In the genomic region with DNA sequence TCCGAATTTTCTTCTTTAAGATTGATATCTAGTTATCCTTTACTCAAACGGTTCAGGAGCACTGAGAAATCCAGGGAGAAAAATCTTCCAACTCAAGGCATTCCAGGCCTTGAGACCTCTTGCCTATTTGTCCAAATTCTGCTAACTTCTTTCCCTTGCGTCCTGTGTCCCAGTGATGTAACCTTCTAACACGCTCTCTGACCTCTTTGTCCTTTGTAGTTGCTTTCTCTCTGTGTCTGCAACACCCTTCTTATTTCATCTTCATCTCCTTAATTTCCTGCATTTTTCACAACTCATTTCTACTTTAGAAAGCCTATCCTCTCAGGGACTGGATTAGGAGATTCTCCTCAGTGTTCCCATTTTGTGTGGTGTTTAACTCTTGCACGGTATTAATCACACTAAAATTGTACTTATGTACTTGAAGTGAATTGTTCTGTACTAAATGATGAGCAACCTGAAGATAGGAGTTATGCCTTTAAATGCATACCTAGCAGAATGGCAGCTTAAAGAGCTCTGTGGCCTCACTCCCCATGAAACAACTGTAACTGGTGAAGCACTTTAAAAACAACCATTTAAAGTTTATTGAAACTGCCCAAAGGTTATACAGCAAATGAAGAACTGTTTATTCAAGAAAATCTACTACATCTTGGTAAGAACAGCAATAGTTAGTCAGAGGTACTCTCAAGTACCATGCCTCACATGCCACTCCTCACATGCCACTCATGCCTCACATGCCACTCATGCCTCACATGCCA, we compare ENCODE assay signal across 21 cellular contexts. TPM values are rescaled to one million over a fixed set of nuclear protein-coding genes. Genes with fewer than 3 reads are reported as not detected.
DNase-seq lines count a peak whose midpoint lies in the region; ATAC-seq and TF ChIP-seq lines count a peak whose summit lies in the region.
"Had no signal": no experiment of that assay in that cellular context is flagged by ENCODE, and none has a peak within 500 bp of the region (broad histone marks: within the 10 kb centered on the region; RNA-seq: fewer than 3 reads in every experiment).

No MANE protein-coding gene starts in this region.

- no peak overlapping the region for H3K9ac ChIP-seq in HCT116 (ENCODE audit: low read length)
- peak overlapping the region; percentile 32 for H3K9ac ChIP-seq in adipocyte (ENCODE audit: low read length)

- TF ChIP-seq CTCF in HCT116 (IDR thresholded peaks at IDR 0.05 in 2 of 3, conservative IDR thresholded peaks at IDR 0.05 in 1 of 3; ENCODE audit: borderline replicate concordance in 1 of 3, insufficient read depth in 1 of 3, low read depth in 2 of 3, low read length in 2 of 3) (no peak), nephron progenitor cell (IDR thresholded peaks at IDR 0.05) (no peak)

- TF ChIP-seq RAD21 in HCT116 (IDR thresholded peaks at IDR 0.05; ENCODE audit: low read depth) = no peak

- BruUV-seq in HCT116 (replicated peaks; lab: Mats Ljungman, UMichigan) = no TSS peak

- TF ChIP-seq POLR2A in HCT116 (IDR thresholded peaks at IDR 0.05; ENCODE audit: borderline replicate concordance, extremely low read depth, insufficient read depth, insufficient read length) = no peak

- peak overlapping the region; percentile 82 for H3K27ac ChIP-seq in ACC112 (ENCODE audit: low read depth, low read length)
- H3K27ac ChIP-seq in HCT116 (ENCODE audit: low read depth, low read length) = no peak overlapping the region
- H3K27ac ChIP-seq: esophagus squamous epithelium, HL-60 had no signal

- H3K27me3 ChIP-seq in ACC112 (ENCODE audit: insufficient read depth, low read length) (no peaks in the 10 kb centered on the region), HCT116 (ENCODE audit: insufficient read depth, low read length) (no peaks in the 10 kb centered on the region), adipocyte (replicated peaks; ENCODE audit: control insufficient read depth, insufficient read depth, low read length) (no peaks in the 10 kb centered on the region)
- H3K27me3 ChIP-seq: esophagus squamous epithelium, sigmoid colon had no signal

- H3K4me1 ChIP-seq in ACC112 (ENCODE audit: control insufficient read depth, insufficient read depth, low read length, unreplicated experiment) (peaks cover 37% of the 10 kb centered on the region), HCT116 (ENCODE audit: control insufficient read depth in 1 of 2, insufficient read depth in 2 of 2, low read length in 2 of 2) (peaks cover 8 to 27% of the 10 kb centered on the region in 2 experiments; a peak in 3 of 4 replicates), adipocyte (ENCODE audit: control insufficient read depth, insufficient read depth, low read length) (peaks cover 45% of the 10 kb centered on the region)

- ATAC-seq in HCT116 = no peak
- no peak for ATAC-seq in HG02981 (IDR thresholded peaks at IDR 0.05; ENCODE audit: unreplicated experiment)
- ATAC-seq in HG02623 (IDR thresholded peaks at IDR 0.05; ENCODE audit: unreplicated experiment) = no peak
- ATAC-seq: activated naive CD8-positive, alpha-beta T cell treated with anti-CD3 and anti-CD28 coated beads, Interleukin-2, amount 50 U/mL, for 24 hours; stimulated activated memory B cell treated with anti-CD40 and anti-IgM and Interleukin-4, amounts not matched to agents 10 μg/mL and 1 μg/mL and 100 μg/mL, for 72 hours had no signal

- H2AFZ ChIP-seq in ACC112 (ENCODE audit: low read length, unreplicated experiment) (no peak overlapping the region), HCT116 (ENCODE audit: low read depth, low read length, poor library complexity, severe bottlenecking) (no peak overlapping the region)

- H3K4me3 ChIP-seq in ACC112 (ENCODE audit: low read depth, low read length) (no peak overlapping the region), HCT116 (replicated peaks in 1 of 2; ENCODE audit: low read depth in 1 of 2, low read length in 2 of 2) (no peak overlapping the region), adipocyte (ENCODE audit: low read length) (no peak overlapping the region)
- H3K4me3 ChIP-seq: esophagus squamous epithelium, HAP-1, sigmoid colon had no signal

- H3K9me2 ChIP-seq in HCT116 (ENCODE audit: insufficient read depth) = no peaks in the 10 kb centered on the region

- H3K36me3 Mint-ChIP-seq in nephron progenitor cell (ENCODE audit: low read depth) = no peaks in the 10 kb centered on the region
- H3K36me3 Mint-ChIP-seq: stimulated activated memory B cell treated with anti-CD40 and anti-IgM and Interleukin-4, amounts not matched to agents 10 μg/mL and 1 μg/mL and 100 μg/mL, for 72 hours had no signal

- POLR2A ChIA-PET in HCT116 (lab: Charles Lee) = no interaction called here

- H3K4me1 Mint-ChIP-seq in nephron progenitor cell = peaks cover 39% of the 10 kb centered on the region

- DNase-seq in HCT116 (ENCODE audit: low read depth, low spot score) (no peak), adipocyte (ENCODE audit: low read depth) (peak; percentile 36), iris pigment epithelial cell (ENCODE audit: low read depth) (peak; percentile 73), nephron progenitor cell (no peak), NCI-H187 (lab: John Stamatoyannopoulos, UW) (no peak)
- DNase-seq: activated CD4-positive, alpha-beta T cell treated with anti-CD3 and anti-CD28 coated beads, Interleukin-2, amount 10 ng/mL, durations not matched to agents 7 days and 5 days; activated naive CD8-positive, alpha-beta T cell treated with anti-CD3 and anti-CD28 coated beads, Interleukin-2, amount 50 U/mL, for 24 hours; cortex of kidney; DMS 273 treated with DMSO at 0.1 percent for 48 hours; esophagus squamous epithelium; MM.1S; NCI-H2081 treated with DMSO at 0.1 percent for 48 hours; sigmoid colon had no signal

- intact Hi-C loops in HCT116 (cut with micrococcal nuclease) = loop anchor here (5.0 kb wide), 1 partner anchor 82 kb away; no protein-coding TSS in a partner anchor

- H3K9me3 Mint-ChIP-seq in nephron progenitor cell = no peaks in the 10 kb centered on the region
- H3K9me3 Mint-ChIP-seq: activated naive CD8-positive, alpha-beta T cell treated with anti-CD3 and anti-CD28 coated beads, Interleukin-2, amount 50 U/mL, for 24 hours; stimulated activated memory B cell treated with anti-CD40 and anti-IgM and Interleukin-4, amounts not matched to agents 10 μg/mL and 1 μg/mL and 100 μg/mL, for 72 hours; T-helper 2 cell treated with Interferon-gamma antibody and Interleukin-4, amounts not matched to agents 5 μg/mL and 100 μg/mL, for 36 hours had no signal

- H3K27me3 Mint-ChIP-seq in nephron progenitor cell (ENCODE audit: low read depth, poor library complexity) = peaks cover 12% of the 10 kb centered on the region
- H3K27me3 Mint-ChIP-seq: stimulated activated memory B cell treated with anti-CD40 and anti-IgM and Interleukin-4, amounts not matched to agents 10 μg/mL and 1 μg/mL and 100 μg/mL, for 72 hours had no signal

- peak overlapping the region; percentile 16; the same call in 1 of the 2 replicates for H3K4me2 ChIP-seq in HCT116 (ENCODE audit: low read length)

- no peaks in the 10 kb centered on the region for H3K9me3 ChIP-seq in HCT116 (ENCODE audit: control insufficient read depth in 1 of 2, insufficient read depth in 1 of 2, low read depth in 1 of 2, low read length in 2 of 2)
- H3K9me3 ChIP-seq in adipocyte (ENCODE audit: control insufficient read depth, low read length) = no peaks in the 10 kb centered on the region
- H3K9me3 ChIP-seq: esophagus squamous epithelium, HAP-1, sigmoid colon had no signal

- peaks cover 10% of the 10 kb centered on the region for H3K79me2 ChIP-seq in ACC112 (ENCODE audit: control insufficient read depth, insufficient read depth, low read length, unreplicated experiment)
- H3K79me2 ChIP-seq in HCT116 (ENCODE audit: insufficient read depth, low read length) = no peaks in the 10 kb centered on the region; the same call in 1 of the 2 replicates

- H4K20me1 ChIP-seq in HCT116 (ENCODE audit: insufficient read depth) = no peaks in the 10 kb centered on the region

- CTCF ChIA-PET in HCT116 (lab: Charles Lee) = no interaction called here

- no peak overlapping the region for H3K4me3 Mint-ChIP-seq in nephron progenitor cell
- H3K4me3 Mint-ChIP-seq: activated CD4-positive, alpha-beta T cell treated with anti-CD3 and anti-CD28 coated beads, Interleukin-2, amount 10 ng/mL, durations not matched to agents 7 days and 5 days; activated naive CD8-positive, alpha-beta T cell treated with anti-CD3 and anti-CD28 coated beads, Interleukin-2, amount 50 U/mL, for 24 hours; stimulated activated memory B cell treated with anti-CD40 and anti-IgM and Interleukin-4, amounts not matched to agents 10 μg/mL and 1 μg/mL and 100 μg/mL, for 72 hours; T-helper 2 cell treated with Interferon-gamma antibody and Interleukin-4, amounts not matched to agents 5 μg/mL and 100 μg/mL, for 36 hours had no signal

- H3K36me3 ChIP-seq in ACC112 (ENCODE audit: insufficient read depth, low read length) (peaks cover 25% of the 10 kb centered on the region), HCT116 (ENCODE audit: control insufficient read depth in 1 of 2, insufficient read depth in 2 of 2, low read length in 2 of 2) (no peaks in the 10 kb centered on the region), adipocyte (ENCODE audit: control insufficient read depth, insufficient read depth, low read length, severe bottlenecking) (peaks cover 8% of the 10 kb centered on the region)
- H3K36me3 ChIP-seq: esophagus squamous epithelium, HAP-1, sigmoid colon had no signal

- H3K27ac Mint-ChIP-seq in nephron progenitor cell = no peak overlapping the region
- H3K27ac Mint-ChIP-seq: activated CD4-positive, alpha-beta T cell treated with anti-CD3 and anti-CD28 coated beads, Interleukin-2, amount 10 ng/mL, durations not matched to agents 7 days and 5 days; activated naive CD8-positive, alpha-beta T cell treated with anti-CD3 and anti-CD28 coated beads, Interleukin-2, amount 50 U/mL, for 24 hours; stimulated activated memory B cell treated with anti-CD40 and anti-IgM and Interleukin-4, amounts not matched to agents 10 μg/mL and 1 μg/mL and 100 μg/mL, for 72 hours; T-helper 2 cell treated with Interferon-gamma antibody and Interleukin-4, amounts not matched to agents 5 μg/mL and 100 μg/mL, for 36 hours had no signal

- RAD21 ChIA-PET in HCT116 (lab: Charles Lee; ENCODE audit: low non-redundant PET in 1 of 2, low total read pairs in 2 of 2, uncharacterized antibody in 2 of 2, unreplicated experiment in 2 of 2) = no interaction called here

TF ChIP-seq in HCT116, 20 proteins besides CTCF, POLR2A, EP300 and RAD21 (continues in another document):
- TF ChIP-seq SRF (IDR thresholded peaks at IDR 0.05; ENCODE audit: low read depth) = no peak
- TF ChIP-seq, protein P1, sequence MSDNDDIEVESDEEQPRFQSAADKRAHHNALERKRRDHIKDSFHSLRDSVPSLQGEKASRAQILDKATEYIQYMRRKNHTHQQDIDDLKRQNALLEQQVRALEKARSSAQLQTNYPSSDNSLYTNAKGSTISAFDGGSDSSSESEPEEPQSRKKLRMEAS (IDR thresholded peaks at IDR 0.05) = no peak
- TF ChIP-seq CBX3 (IDR thresholded peaks at IDR 0.05; ENCODE audit: low read depth) = no peak

RNA-seq across cellular contexts. Expression of a gene that starts 7.4 kb away (rescaled TPM):
- 8.2 TPM for total RNA-seq in HCT116 (2021; ENCODE audit: unreplicated experiment)
- polyA plus RNA-seq in HCT116 (2012) = 4.7 and 7.2 TPM in 2 replicates

RNA-seq across cellular contexts. Expression of a gene that starts 57.7 kb away (rescaled TPM):
- not detected for total RNA-seq in HCT116 (2021; ENCODE audit: unreplicated experiment)
- polyA plus RNA-seq in HCT116 (2012) = not detected in 2 replicates
- total RNA-seq: activated CD4-positive, alpha-beta T cell treated with anti-CD3 and anti-CD28 coated beads, Interleukin-2, amount 10 ng/mL, durations not matched to agents 7 days and 5 days had no signal
- polyA plus RNA-seq: liver had no signal

RNA-seq across cellular contexts. Expression of a gene that starts 59.5 kb away (rescaled TPM):
- total RNA-seq in HCT116 (2021; ENCODE audit: unreplicated experiment) = 113 TPM
- 38.1 and 52.7 TPM in 2 replicates for polyA plus RNA-seq in HCT116 (2012)

Comparison
In these comparisons a context has a peak if more than half of its experiments do, and no peak if none do; other contexts are left out.
1. DNase-seq: peak in adipocyte (single experiment) and iris pigment epithelial cell (single experiment); none in HCT116 (single experiment), nephron progenitor cell (single experiment) and NCI-H187 (0 of 2).